In genomic region chr22:22856885-22857606, GRCh38 we compare ENCODE assay signal across 20 cellular contexts. TPM values are rescaled to one million over a fixed set of nuclear protein-coding genes. Genes with fewer than 3 reads are reported as not detected.
DNase-seq lines count a peak whose midpoint lies in the region; ATAC-seq and TF ChIP-seq lines count a peak whose summit lies in the region.
"Had no signal": no experiment of that assay in that cellular context is flagged by ENCODE, and none has a peak within 500 bp of the region (broad histone marks: within the 10 kb centered on the region; RNA-seq: fewer than 3 reads in every experiment).

No MANE protein-coding gene starts in this region.

- H4K20me1 ChIP-seq in OCI-LY7 (ENCODE audit: insufficient read depth, low read length) = no peaks in the 10 kb centered on the region

- H3K27me3 Mint-ChIP-seq in activated CD4-positive, alpha-beta T cell treated with anti-CD3 and anti-CD28 coated beads, Interleukin-2, amount 10 ng/mL, durations not matched to agents 24 days and 14 days = peaks cover 63% of the 10 kb centered on the region
- H3K27me3 Mint-ChIP-seq in glutamatergic neuron (ENCODE audit: unreplicated experiment) = peaks cover 13% of the 10 kb centered on the region
- H3K27me3 Mint-ChIP-seq in activated naive CD8-positive, alpha-beta T cell treated with anti-CD3 and anti-CD28 coated beads for 36 hours = no peaks in the 10 kb centered on the region

- TF ChIP-seq CTCF in OCI-LY7 (conservative IDR thresholded peaks at IDR 0.05; ENCODE audit: low read length) (no peak), glutamatergic neuron (IDR thresholded peaks at IDR 0.05; ENCODE audit: partially characterized antibody, unreplicated experiment) (no peak)

- H3K36me3 ChIP-seq in OCI-LY7 (ENCODE audit: insufficient read depth, low read length) = no peaks in the 10 kb centered on the region

- peak overlapping the region; percentile 49 for H3K4me2 ChIP-seq in OCI-LY7 (ENCODE audit: low read length)

- H3K4me1 ChIP-seq in OCI-LY7 (ENCODE audit: insufficient read depth, low read length, poor library complexity, severe bottlenecking) = peaks cover 77% of the 10 kb centered on the region

- H3K9me3 ChIP-seq in OCI-LY7 (ENCODE audit: low read length) = no peaks in the 10 kb centered on the region

- H3K4me1 Mint-ChIP-seq in activated CD4-positive, alpha-beta T cell treated with anti-CD3 and anti-CD28 coated beads, Interleukin-2, amount 10 ng/mL, durations not matched to agents 24 days and 14 days = no peaks in the 10 kb centered on the region
- H3K4me1 Mint-ChIP-seq in glutamatergic neuron (ENCODE audit: low read depth, unreplicated experiment) = peaks cover 2% of the 10 kb centered on the region
- H3K4me1 Mint-ChIP-seq in activated naive CD8-positive, alpha-beta T cell treated with anti-CD3 and anti-CD28 coated beads for 36 hours = peaks cover 11% of the 10 kb centered on the region

- peak; percentile 39 for DNase-seq in activated CD4-positive, alpha-beta T cell treated with anti-CD3 and anti-CD28 coated beads, Interleukin-2, amount 10 ng/mL, durations not matched to agents 24 days and 14 days
- DNase-seq in activated CD4-positive, alpha-beta T cell treated with anti-CD3 and anti-CD28 coated beads for 1 hour = no peak
- DNase-seq in OCI-LY7 (ENCODE audit: low spot score) (no peak), left lobe of liver (ENCODE audit: low spot score) (peak; percentile 10), glutamatergic neuron (no peak), AG08395 (ENCODE audit: low spot score) (no peak)
- DNase-seq in activated naive CD8-positive, alpha-beta T cell treated with anti-CD3 and anti-CD28 coated beads for 36 hours = no peak
- DNase-seq: DMS 273 treated with DMSO at 0.1 percent for 48 hours, EL, HCEC 1CT, KG1, NCI-H1092, NCI-H146, NCI-H2081, NCI-H510A had no signal

- no peak overlapping the region for H3K27ac Mint-ChIP-seq in activated CD4-positive, alpha-beta T cell treated with anti-CD3 and anti-CD28 coated beads, Interleukin-2, amount 10 ng/mL, durations not matched to agents 24 days and 14 days
- no peak overlapping the region for H3K27ac Mint-ChIP-seq in glutamatergic neuron (ENCODE audit: unreplicated experiment)
- no peak overlapping the region for H3K27ac Mint-ChIP-seq in activated naive CD8-positive, alpha-beta T cell treated with anti-CD3 and anti-CD28 coated beads for 36 hours

- H3K79me2 ChIP-seq in OCI-LY7 (ENCODE audit: insufficient read depth, low read depth, low read length) = no peaks in the 10 kb centered on the region

- no peak overlapping the region for H3K4me3 Mint-ChIP-seq in activated CD4-positive, alpha-beta T cell treated with anti-CD3 and anti-CD28 coated beads, Interleukin-2, amount 10 ng/mL, durations not matched to agents 24 days and 14 days
- H3K4me3 Mint-ChIP-seq in glutamatergic neuron (ENCODE audit: unreplicated experiment) = no peak overlapping the region
- H3K4me3 Mint-ChIP-seq in activated naive CD8-positive, alpha-beta T cell treated with anti-CD3 and anti-CD28 coated beads for 36 hours = no peak overlapping the region

- intact Hi-C loops in activated CD4-positive, alpha-beta T cell treated with anti-CD3 and anti-CD28 coated beads, Interleukin-2, amount 10 ng/mL, durations not matched to agents 24 days and 14 days (cut with micrococcal nuclease) = no loop called here
- intact Hi-C loops in OCI-LY7 (cut with micrococcal nuclease; ENCODE audit: unreplicated experiment) = no loop called here

- no peak overlapping the region for H2AFZ ChIP-seq in OCI-LY7 (ENCODE audit: low read length)

- CTCF ChIA-PET in OCI-LY7 (lab: Charles Lee; ENCODE audit: unreplicated experiment) = interaction anchor here (1.1 to 4.0 kb wide), 7 partner anchors 11 to 99 kb away, joined by 3 to 39 read pairs (median 8); no protein-coding TSS in a partner anchor

- no peak overlapping the region for H3K4me3 ChIP-seq in OCI-LY7 (ENCODE audit: low read depth, low read length, poor library complexity, severe bottlenecking)

- no TSS peak for BruUV-seq in OCI-LY7 (replicated peaks; lab: Mats Ljungman, UMichigan)

- H3K36me3 Mint-ChIP-seq in activated CD4-positive, alpha-beta T cell treated with anti-CD3 and anti-CD28 coated beads, Interleukin-2, amount 10 ng/mL, durations not matched to agents 24 days and 14 days (ENCODE audit: low read depth) = no peaks in the 10 kb centered on the region
- H3K36me3 Mint-ChIP-seq in glutamatergic neuron (ENCODE audit: unreplicated experiment) = no peaks in the 10 kb centered on the region
- H3K36me3 Mint-ChIP-seq in activated naive CD8-positive, alpha-beta T cell treated with anti-CD3 and anti-CD28 coated beads for 36 hours = no peaks in the 10 kb centered on the region

- H3K9me3 Mint-ChIP-seq in activated CD4-positive, alpha-beta T cell treated with anti-CD3 and anti-CD28 coated beads, Interleukin-2, amount 10 ng/mL, durations not matched to agents 24 days and 14 days = no peaks in the 10 kb centered on the region
- H3K9me3 Mint-ChIP-seq in glutamatergic neuron (ENCODE audit: unreplicated experiment) = peaks cover 6% of the 10 kb centered on the region
- no peaks in the 10 kb centered on the region for H3K9me3 Mint-ChIP-seq in activated naive CD8-positive, alpha-beta T cell treated with anti-CD3 and anti-CD28 coated beads for 36 hours

- POLR2A ChIA-PET in OCI-LY7 (lab: Charles Lee) = interaction anchor here (0.6 to 2.2 kb wide), 7 partner anchors 9 to 85 kb away, joined by 3 to 10 read pairs (median 6); partner anchors contain the start of gene IGLL5

- no peak for ATAC-seq in left lobe of liver
- no peak for ATAC-seq in GM19467 (IDR thresholded peaks at IDR 0.05; ENCODE audit: unreplicated experiment)
- ATAC-seq: Panc1, Right ventricle myocardium inferior had no signal

- peak overlapping the region; percentile 1 for H3K27ac ChIP-seq in OCI-LY7 (ENCODE audit: low read depth, low read length, poor library complexity, severe bottlenecking)
- H3K27ac ChIP-seq: 22Rv1 had no signal

- no peaks in the 10 kb centered on the region for H3K9me2 ChIP-seq in OCI-LY7 (ENCODE audit: insufficient read depth, low read length)

RNA-seq across cellular contexts. Expression of gene IGLL5, which starts 30.6 kb away (rescaled TPM):
- total RNA-seq in activated CD4-positive, alpha-beta T cell treated with anti-CD3 and anti-CD28 coated beads, Interleukin-2, amount 10 ng/mL, durations not matched to agents 24 days and 14 days = not detected in 2 replicates
- 219 TPM in 2 replicates for total RNA-seq in OCI-LY7 (2014; rRNA removed; shearing (Covaris generic))
- total RNA-seq in OCI-LY7 (2022) = 364 and 387 TPM in 2 replicates
- 1.2 TPM for total RNA-seq in left lobe of liver
- not detected for total RNA-seq in glutamatergic neuron (ENCODE audit: unreplicated experiment)
- total RNA-seq in activated naive CD8-positive, alpha-beta T cell treated with anti-CD3 and anti-CD28 coated beads for 36 hours = under 1 TPM; 0.62 to 0.93 TPM
- total RNA-seq: MCF 10A, Right ventricle myocardium inferior had no signal

Comparison
In these comparisons a context has a peak if more than half of its experiments do, and no peak if none do; other contexts are left out.
1. DNase-seq: peak in activated CD4-positive, alpha-beta T cell treated with anti-CD3 and anti-CD28 coated beads, Interleukin-2, amount 10 ng/mL, durations not matched to agents 24 days and 14 days (single experiment) and left lobe of liver (single experiment); none in activated CD4-positive, alpha-beta T cell treated with anti-CD3 and anti-CD28 coated beads for 1 hour (single experiment), OCI-LY7 (single experiment), glutamatergic neuron (single experiment), activated naive CD8-positive, alpha-beta T cell treated with anti-CD3 and anti-CD28 coated beads for 36 hours (single experiment) and AG08395 (single experiment).
2. RNA of gene IGLL5, which starts 30.6 kb away (total RNA-seq): 219 to 387 TPM in OCI-LY7; 1.2 TPM in left lobe of liver (single experiment), 0.62 to 0.93 TPM in activated naive CD8-positive, alpha-beta T cell treated with anti-CD3 and anti-CD28 coated beads for 36 hours, not detected in activated CD4-positive, alpha-beta T cell treated with anti-CD3 and anti-CD28 coated beads, Interleukin-2, amount 10 ng/mL, durations not matched to agents 24 days and 14 days and not detected in glutamatergic neuron (single experiment); every median in the first group is over 100 times any median in the second.